ENCODE assay signal across 27 cellular contexts in the genomic region with DNA sequence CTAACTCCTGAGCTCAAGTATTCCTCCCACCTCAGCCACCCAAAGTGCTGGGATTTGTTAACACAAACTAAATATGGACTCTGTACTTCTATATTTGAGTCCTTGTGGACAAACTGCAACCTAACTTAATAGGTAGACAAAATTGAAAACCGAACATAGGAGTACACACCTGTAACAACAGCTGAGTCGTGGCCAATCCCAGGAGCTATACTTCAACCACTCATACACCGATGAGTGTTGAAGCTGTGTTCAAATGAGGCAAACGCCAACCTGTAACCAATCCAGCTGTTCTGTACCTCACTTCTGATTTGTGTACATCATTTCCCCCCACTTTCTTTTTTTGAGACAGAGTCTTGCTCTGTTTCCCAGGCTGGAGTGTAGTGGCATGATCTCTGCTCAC.
"Had no signal": no experiment of that assay in that cellular context is flagged by ENCODE, and none has a peak within 500 bp of the region (broad histone marks: within the 10 kb centered on the region; RNA-seq: fewer than 3 reads in every experiment).

No MANE protein-coding gene starts in this region.

- H2AFZ ChIP-seq: hepatocyte had no signal

- H3K27ac ChIP-seq: epithelial cell of prostate, foreskin keratinocyte, gastroesophageal sphincter, heart left ventricle, hepatocyte, prostate gland, right atrium auricular region, sigmoid colon, testis, tibial artery had no signal

- H3K9me3 ChIP-seq: gastroesophageal sphincter, heart left ventricle, mucosa of descending colon, prostate gland, right atrium auricular region, sigmoid colon, testis, tibial artery had no signal

- DNase-seq: effector CD8-positive, alpha-beta T cell; foreskin keratinocyte; heart left ventricle; kidney; mucosa of descending colon; naive B cell; nucleus accumbens; sigmoid colon; stimulated activated CD4-positive, alpha-beta T cell treated with anti-CD3 and anti-CD28 coated beads, Interleukin-2, amount 100 ng/mL, for 24 hours; stimulated activated CD4-positive, alpha-beta T cell treated with anti-CD3 and anti-CD28 coated beads, Interleukin-4, amount 100 ng/mL, for 24 hours; stimulated activated naive CD8-positive, alpha-beta T cell treated with anti-CD3 and anti-CD28 coated beads, Interleukin-15, Interleukin-2, amounts not matched to agents 100 U/mL and 50 U/mL, for 24 hours; substantia nigra; testis; tibial artery had no signal

- H3K27me3 Mint-ChIP-seq: dendritic cell treated with granulocyte-macrophage colony-stimulating factor and Interleukin-4, amounts not matched to agents 40 ng/mL and 50 ng/mL, for 4 days; memory B cell; stimulated activated memory B cell treated with anti-CD40 and anti-IgM and Interleukin-4, amounts not matched to agents 10 μg/mL and 1 μg/mL and 100 μg/mL, for 72 hours had no signal

- H3K36me3 ChIP-seq: gastroesophageal sphincter, heart left ventricle, prostate gland, right atrium auricular region, sigmoid colon, tibial artery had no signal

- H3K27ac Mint-ChIP-seq: dendritic cell treated with granulocyte-macrophage colony-stimulating factor and Interleukin-4, amounts not matched to agents 40 ng/mL and 50 ng/mL, for 4 days; endodermal cell; memory B cell; naive B cell; nephron; stimulated activated memory B cell treated with anti-CD40 and anti-IgM and Interleukin-4, amounts not matched to agents 10 μg/mL and 1 μg/mL and 100 μg/mL, for 72 hours; type B pancreatic cell had no signal

- H3K4me1 Mint-ChIP-seq: memory B cell; naive B cell; nephron; stimulated activated memory B cell treated with anti-CD40 and anti-IgM and Interleukin-4, amounts not matched to agents 10 μg/mL and 1 μg/mL and 100 μg/mL, for 72 hours had no signal

- H3K9me3 Mint-ChIP-seq: dendritic cell treated with granulocyte-macrophage colony-stimulating factor and Interleukin-4, amounts not matched to agents 40 ng/mL and 50 ng/mL, for 4 days; endodermal cell; memory B cell; nephron; stimulated activated memory B cell treated with anti-CD40 and anti-IgM and Interleukin-4, amounts not matched to agents 10 μg/mL and 1 μg/mL and 100 μg/mL, for 72 hours; type B pancreatic cell had no signal

- H3K4me3 Mint-ChIP-seq: dendritic cell treated with granulocyte-macrophage colony-stimulating factor and Interleukin-4, amounts not matched to agents 40 ng/mL and 50 ng/mL, for 4 days; endodermal cell; memory B cell; naive B cell; nephron; stimulated activated memory B cell treated with anti-CD40 and anti-IgM and Interleukin-4, amounts not matched to agents 10 μg/mL and 1 μg/mL and 100 μg/mL, for 72 hours; type B pancreatic cell had no signal

- H3K27me3 ChIP-seq: foreskin keratinocyte, hepatocyte, right atrium auricular region, sigmoid colon, testis, tibial artery had no signal

- ATAC-seq: esophagus mucosa; foreskin keratinocyte; gastroesophageal sphincter; heart left ventricle; mucosa of descending colon; stimulated activated memory B cell treated with anti-CD40 and anti-IgM and Interleukin-4, amounts not matched to agents 10 μg/mL and 1 μg/mL and 100 μg/mL, for 72 hours; stimulated activated naive CD8-positive, alpha-beta T cell treated with anti-CD3 and anti-CD28 coated beads, Interleukin-15, Interleukin-2, amounts not matched to agents 100 U/mL and 50 U/mL, for 24 hours had no signal

- H3K4me3 ChIP-seq: gastroesophageal sphincter, heart left ventricle, hepatocyte, lung, mucosa of descending colon, prostate gland, right atrium auricular region, sigmoid colon, testis, tibial artery had no signal

- H3K36me3 Mint-ChIP-seq: memory B cell; naive B cell; stimulated activated memory B cell treated with anti-CD40 and anti-IgM and Interleukin-4, amounts not matched to agents 10 μg/mL and 1 μg/mL and 100 μg/mL, for 72 hours; type B pancreatic cell had no signal

- FAIRE-seq: kidney had no signal

- H3K79me2 ChIP-seq: hepatocyte had no signal

- H3K4me2 ChIP-seq: hepatocyte had no signal

- H3K4me1 ChIP-seq: foreskin keratinocyte, gastroesophageal sphincter, heart left ventricle, prostate gland, right atrium auricular region, sigmoid colon, testis, tibial artery had no signal
